8 cellular contexts compared by ENCODE assay signal in genomic region chr11:78465169-78465942, GRCh38. TPM values are rescaled to one million over a fixed set of nuclear protein-coding genes. Genes with fewer than 3 reads are reported as not detected.
DNase-seq lines count a peak whose midpoint lies in the region; ATAC-seq and TF ChIP-seq lines count a peak whose summit lies in the region.

No MANE protein-coding gene starts in this region.

- POLR2A ChIA-PET in T-cell (lab: Charles Lee), result no interaction called here

- ATAC-seq in GM18873 (IDR thresholded peaks at IDR 0.05; ENCODE audit: low FRiP score, unreplicated experiment) (peak; percentile 98), HG02763 (IDR thresholded peaks at IDR 0.05; ENCODE audit: unreplicated experiment) (peak; percentile 97), T-cell (replicated peaks in 1 of 4) (peak; percentile 89 to 96 (median 94))

- DNase-seq in T-cell (peak in 28 of 34 experiments; percentile 0 to 37 (median 20)), GM03348 (ENCODE audit: low spot score) (no peak), tibial artery (no peak), adrenal gland (no peak), T1000 (lab: John Stamatoyannopoulos, UW) (no peak)

- H3K36me3 Mint-ChIP-seq in T-cell, result peaks cover 40% of the 10 kb centered on the region

- no peak for TF ChIP-seq CTCF in tibial artery (IDR thresholded peaks at IDR 0.05)
- TF ChIP-seq CTCF in adrenal gland (IDR thresholded peaks at IDR 0.05), result no peak

- H3K27me3 ChIP-seq in mucosa of rectum (ENCODE audit: control insufficient read depth in 2 of 2, insufficient read depth in 2 of 2, low read length in 2 of 2), result no peaks in the 10 kb centered on the region
- no peaks in the 10 kb centered on the region for H3K27me3 ChIP-seq in tibial artery
- H3K27me3 ChIP-seq in adrenal gland, result no peaks in the 10 kb centered on the region

- H3K27ac ChIP-seq in mucosa of rectum (ENCODE audit: low read depth in 2 of 2, low read length in 2 of 2) (peak overlapping the region; percentile 50 to 73), tibial artery (no peak overlapping the region), adrenal gland (no peak overlapping the region)

- peaks cover 17 to 24% (median 23%) of the 10 kb centered on the region in 3 donors for H3K4me1 Mint-ChIP-seq in T-cell

- no peak overlapping the region for H3K4me3 ChIP-seq in mucosa of rectum (ENCODE audit: low read length in 2 of 2)
- H3K4me3 ChIP-seq in tibial artery, result no peak overlapping the region
- H3K4me3 ChIP-seq in adrenal gland, result no peak overlapping the region

- CTCF ChIA-PET in T-cell (lab: Charles Lee), result interaction anchor here in 1 of 2 donors (1.2 kb wide), 1 partner anchor 99 kb away, joined by 4 read pairs; no protein-coding TSS in a partner anchor

- peaks cover 0 to 3% of the 10 kb centered on the region in 2 donors for H3K4me1 ChIP-seq in mucosa of rectum (ENCODE audit: control insufficient read depth in 2 of 2, insufficient read depth in 2 of 2, low read length in 2 of 2)
- no peaks in the 10 kb centered on the region for H3K4me1 ChIP-seq in tibial artery
- H3K4me1 ChIP-seq in adrenal gland (replicated peaks in 1 of 2), result no peaks in the 10 kb centered on the region

- no peaks in the 10 kb centered on the region for H3K27me3 Mint-ChIP-seq in T-cell

- intact Hi-C loops in tibial artery (cut with DNase I; ENCODE audit: low total_unique reads), result no loop called here
- intact Hi-C loops in adrenal gland (cut with DNase I), result no loop called here

- no peak overlapping the region for H3K9ac ChIP-seq in mucosa of rectum (ENCODE audit: low read depth in 1 of 2, low read length in 2 of 2)

- H3K9me3 ChIP-seq in mucosa of rectum (ENCODE audit: control insufficient read depth in 2 of 2, low read length in 2 of 2) (no peaks in the 10 kb centered on the region), tibial artery (no peaks in the 10 kb centered on the region), adrenal gland (replicated peaks in 1 of 3) (no peaks in the 10 kb centered on the region)

- peak overlapping the region; percentile 35 to 65 (median 58) for H3K4me3 Mint-ChIP-seq in T-cell

- H3K27ac Mint-ChIP-seq in T-cell, result peak overlapping the region; percentile 90 to 98

- H3K36me3 ChIP-seq in mucosa of rectum (ENCODE audit: control insufficient read depth in 2 of 2, insufficient read depth in 2 of 2, low read length in 2 of 2), result peaks cover 0 to 5% of the 10 kb centered on the region in 2 donors
- H3K36me3 ChIP-seq in tibial artery, result peaks cover 0 to 29% (median 27%) of the 10 kb centered on the region in 3 donors
- H3K36me3 ChIP-seq in adrenal gland (replicated peaks in 1 of 2), result no peaks in the 10 kb centered on the region

- WGBS in adrenal gland, 4 donors, result 90 to 95% (median 93%) methylated on average over 10 to 19 of the region's 19 CpGs

- no peak for TF ChIP-seq POLR2A in adrenal gland (IDR thresholded peaks at IDR 0.05)

- no peaks in the 10 kb centered on the region for H3K9me3 Mint-ChIP-seq in T-cell

RNA-seq across cellular contexts. Expression of gene GAB2, which starts 47.7 kb away (rescaled TPM):
- total RNA-seq in T-cell, result 10 to 100 TPM in 2 of 5 donors, 1 to 10 TPM in 3; 5.4 to 17.2 (median 8.8) TPM
- total RNA-seq in adrenal gland, result 10 to 100 TPM in 7 of 8 donors, 1 to 10 TPM in 1; 2.4 to 22.4 (median 18.5) TPM
- polyA plus RNA-seq in adrenal gland, result 10 to 100 TPM in 1 of 3 donors, 1 to 10 TPM in 2; 3.6 to 10.7 (median 8.7) TPM

Comparison
In these comparisons a context has a peak if more than half of its experiments do, and no peak if none do; other contexts are left out.
1. DNase-seq: peak in T-cell (28 of 34); none in GM03348 (single experiment), tibial artery (0 of 2), adrenal gland (0 of 7) and T1000 (single experiment).
2. H3K27ac ChIP-seq: peak in mucosa of rectum (2 of 2); none in tibial artery (0 of 2) and adrenal gland (0 of 5).
3. Peak in every context shown above with its lines, with median percentiles within 50 percentile points of each other: ATAC-seq.